Comparison of ENCODE assay signal across 20 cellular contexts in the genomic region with DNA sequence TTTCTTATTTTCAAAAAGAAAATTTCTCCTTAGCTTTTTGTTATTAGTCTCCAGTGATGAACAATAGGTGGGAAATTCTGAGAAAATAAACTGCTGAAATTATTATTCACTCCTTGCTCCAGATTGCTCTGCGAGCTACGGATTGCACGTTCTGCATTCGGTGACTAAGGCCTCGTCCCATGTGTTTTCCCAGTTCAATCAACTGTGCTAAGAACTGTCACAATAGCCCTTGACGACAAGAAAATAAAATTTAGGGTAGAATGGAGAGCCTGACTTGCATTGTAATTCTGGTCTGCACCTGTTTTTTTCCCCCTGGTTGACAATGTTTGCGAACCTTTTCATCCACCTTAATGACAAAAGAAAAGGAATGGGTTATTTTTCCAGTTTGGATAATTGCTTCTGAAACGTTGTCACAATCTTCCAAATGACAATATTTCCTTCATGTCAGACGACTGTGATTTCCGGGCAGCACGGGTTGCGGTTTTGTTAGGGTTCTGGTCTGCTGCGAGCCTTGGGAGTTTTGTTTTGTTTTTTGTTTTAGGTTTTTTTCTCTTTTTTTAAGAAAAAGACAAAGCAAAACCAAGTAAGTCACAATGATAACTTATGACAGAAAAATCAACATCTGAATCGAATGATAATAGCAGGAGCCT.
DNase-seq lines count a peak whose midpoint lies in the region; ATAC-seq, FAIRE-seq and TF ChIP-seq lines count a peak whose summit lies in the region.
"Had no signal": no experiment of that assay in that cellular context is flagged by ENCODE, and none has a peak within 500 bp of the region (broad histone marks: within the 10 kb centered on the region; RNA-seq: fewer than 3 reads in every experiment).

No MANE protein-coding gene starts in this region.

- H3K27me3 ChIP-seq in HUES48 (ENCODE audit: control insufficient read depth, insufficient read depth, low read length) = no peaks in the 10 kb centered on the region
- H3K27me3 ChIP-seq in SK-N-SH (ENCODE audit: insufficient read depth) = no peaks in the 10 kb centered on the region
- H3K27me3 ChIP-seq in neural cell (ENCODE audit: insufficient read depth, low read depth, low read length) = no peaks in the 10 kb centered on the region
- no peaks in the 10 kb centered on the region for H3K27me3 ChIP-seq in gastrocnemius medialis
- H3K27me3 ChIP-seq: thyroid gland had no signal

- 58% methylated on average over 14 of the region's 14 CpGs for WGBS in SK-N-SH (ENCODE audit: low lambda C conversion rate)

- TF ChIP-seq CTCF in SK-N-SH (IDR thresholded peaks at IDR 0.05) (no peak), neural cell (IDR thresholded peaks at IDR 0.05; ENCODE audit: poor library complexity, severe bottlenecking) (no peak), gastrocnemius medialis (IDR thresholded peaks at IDR 0.05 in 4 of 5, conservative IDR thresholded peaks at IDR 0.05 in 1 of 5) (no peak)

- CTCF ChIA-PET in SK-N-SH (lab: Yijun Ruan, JAX) = interaction anchor here (0.9 to 3.9 kb wide), 3 partner anchors 20 to 211 kb away, joined by 3 to 20 read pairs (median 4); no protein-coding TSS in a partner anchor

- no peak overlapping the region for H3K4me3 ChIP-seq in HUES48 (ENCODE audit: low read depth, low read length)
- no peak overlapping the region for H3K4me3 ChIP-seq in SK-N-SH (ENCODE audit: low read depth in 2 of 2, low read length in 1 of 2)
- peak overlapping the region; percentile 19 for H3K4me3 ChIP-seq in neural cell (ENCODE audit: low read length)
- no peak overlapping the region for H3K4me3 ChIP-seq in gastrocnemius medialis
- H3K4me3 ChIP-seq: lung, thyroid gland had no signal

- peak overlapping the region; percentile 71 for H2AFZ ChIP-seq in SK-N-SH (ENCODE audit: low read depth)
- H2AFZ ChIP-seq in neural cell (ENCODE audit: low read depth, low read length) = no peak overlapping the region

- H3K36me3 ChIP-seq in HUES48 (ENCODE audit: control insufficient read depth, insufficient read depth, low read length) (no peaks in the 10 kb centered on the region), SK-N-SH (replicated peaks in 1 of 2; ENCODE audit: control insufficient read depth in 1 of 2, insufficient read depth in 2 of 2, low read length in 1 of 2) (no peaks in the 10 kb centered on the region), neural cell (ENCODE audit: insufficient read depth, low read length) (no peaks in the 10 kb centered on the region), gastrocnemius medialis (no peaks in the 10 kb centered on the region)
- H3K36me3 ChIP-seq: thyroid gland had no signal

- intact Hi-C loops in posterior vena cava (cut with DNase I) = no loop called here
- intact Hi-C loops in gastrocnemius medialis (cut with DNase I; ENCODE audit: low total_unique reads) = loop anchor here (10.0 kb wide), 1 partner anchor 124 kb away; a partner anchor contains a TSS

- TF ChIP-seq POLR2A in gastrocnemius medialis (IDR thresholded peaks at IDR 0.05) = no peak
- TF ChIP-seq POLR2A in H54 (IDR thresholded peaks at IDR 0.05; ENCODE audit: low read depth, low read length) = no peak

- H3K4me2 ChIP-seq in SK-N-SH (peak overlapping the region; percentile 47), neural cell (ENCODE audit: low read length) (peak overlapping the region; percentile 45)

- no peak for FAIRE-seq in H54 (lab: Jason Lieb, UNC)
- FAIRE-seq: RCC 7860, TTC549 had no signal

- H3F3A ChIP-seq in SK-N-SH (replicated peaks; ENCODE audit: insufficient read depth) (no peaks in the 10 kb centered on the region), neural cell (ENCODE audit: insufficient read depth, low read length, poor library complexity, severe bottlenecking) (no peaks in the 10 kb centered on the region)

- no peak overlapping the region for H3K27ac ChIP-seq in HUES48 (ENCODE audit: low read depth, low read length)
- peak overlapping the region; percentile 37 to 89; a peak in 3 of 4 replicates for H3K27ac ChIP-seq in SK-N-SH (ENCODE audit: low read depth in 2 of 2, low read length in 1 of 2)
- H3K27ac ChIP-seq in neural cell (ENCODE audit: low read length) = no peak overlapping the region
- H3K27ac ChIP-seq in gastrocnemius medialis = no peak overlapping the region
- H3K27ac ChIP-seq: thyroid gland had no signal

- H3K9me3 ChIP-seq in HUES48 (ENCODE audit: control insufficient read depth, insufficient read depth, low read length) = peaks cover 12% of the 10 kb centered on the region
- H3K9me3 ChIP-seq in SK-N-SH = no peaks in the 10 kb centered on the region
- H3K9me3 ChIP-seq in neural cell (ENCODE audit: low read length) = peaks cover 4% of the 10 kb centered on the region
- H3K9me3 ChIP-seq in gastrocnemius medialis = no peaks in the 10 kb centered on the region
- H3K9me3 ChIP-seq: thyroid gland had no signal

- H4K20me1 ChIP-seq in SK-N-SH (ENCODE audit: insufficient read depth) (no peaks in the 10 kb centered on the region), neural cell (ENCODE audit: insufficient read depth) (no peaks in the 10 kb centered on the region)

- TF ChIP-seq EP300 in SK-N-SH (IDR thresholded peaks at IDR 0.05; ENCODE audit: borderline replicate concordance in 1 of 2, low read depth in 1 of 2, low read length in 1 of 2) (no peak), neural cell (conservative IDR thresholded peaks at IDR 0.05; ENCODE audit: poor library complexity, severe bottlenecking) (no peak)

- in situ Hi-C loops in gastrocnemius medialis (cut with MboI; ENCODE audit: low sequenced_read_pairs in 4 of 4) = no loop called here

- no peaks in the 10 kb centered on the region for H3K79me2 ChIP-seq in SK-N-SH (ENCODE audit: insufficient read depth)
- no peaks in the 10 kb centered on the region for H3K79me2 ChIP-seq in neural cell (replicated peaks; ENCODE audit: insufficient read depth, low read length)

- POLR2A ChIA-PET in SK-N-SH (lab: Yijun Ruan, JAX) = no interaction called here

- ATAC-seq in gastrocnemius medialis = no peak
- ATAC-seq: naive thymus-derived CD4-positive, alpha-beta T cell; stimulated activated naive B cell treated with anti-CD40 and anti-IgM and Interleukin-4, amounts not matched to agents 10 μg/mL and 1 μg/mL and 100 μg/mL, for 72 hours had no signal

- peak; percentile 79 to 86 for DNase-seq in NCI-H1930 (lab: John Stamatoyannopoulos, UW)
- no peak for DNase-seq in SK-N-SH
- DNase-seq in NOMO-1 treated with dmso at 0.1 percent for 144 hours (lab: John Stamatoyannopoulos, UW; ENCODE audit: unreplicated experiment) = no peak
- DNase-seq in posterior vena cava (ENCODE audit: low spot score) = no peak
- DNase-seq in gastrocnemius medialis = no peak
- DNase-seq in H54 (ENCODE audit: insufficient read length, low spot score) = no peak
- DNase-seq: activated CD4-positive, alpha-beta T cell treated with anti-CD3 and anti-CD28 coated beads, Interleukin-2, amount 50 U/mL, for 48 hours; activated T-cell treated with anti-CD3 and anti-CD28 coated beads, Interleukin-2, amount 50 U/mL, for 1 hour; CD8-positive, alpha-beta memory T cell; MV-4-11; naive thymus-derived CD4-positive, alpha-beta T cell; NCI-H526; stimulated activated CD4-positive, alpha-beta T cell treated with anti-CD3 and anti-CD28 coated beads, Interleukin-15, amount 100 ng/mL, for 24 hours; stimulated activated naive B cell treated with anti-CD40 and anti-IgM and Interleukin-4, amounts not matched to agents 10 μg/mL and 1 μg/mL and 100 μg/mL, for 72 hours; thyroid gland had no signal

- H3K9ac ChIP-seq in HUES48 (ENCODE audit: low read depth, low read length) (0 out of 2 replicates have a peak overlapping the region, but pooled peaks have one; percentile 12), SK-N-SH (no peak overlapping the region), neural cell (ENCODE audit: low read length) (no peak overlapping the region)

- H3K4me1 ChIP-seq in HUES48 (ENCODE audit: control insufficient read depth, insufficient read depth, low read length) = peaks cover 20% of the 10 kb centered on the region
- H3K4me1 ChIP-seq in SK-N-SH (ENCODE audit: control insufficient read depth in 1 of 2, insufficient read depth in 2 of 2, low read depth in 1 of 2, low read length in 1 of 2) = peaks cover 16 to 19% of the 10 kb centered on the region in 2 experiments
- peaks cover 12 to 21% of the 10 kb centered on the region in 2 donors for H3K4me1 ChIP-seq in gastrocnemius medialis
- H3K4me1 ChIP-seq: thyroid gland had no signal

- H3K9me2 ChIP-seq in SK-N-SH = no peaks in the 10 kb centered on the region
- no peaks in the 10 kb centered on the region for H3K9me2 ChIP-seq in neural cell (ENCODE audit: insufficient read depth, low read length)

- TF ChIP-seq RAD21 in SK-N-SH (IDR thresholded peaks at IDR 0.05; ENCODE audit: low read length) (no peak), neural cell (conservative IDR thresholded peaks at IDR 0.05) (no peak)

TF ChIP-seq in neural cell, 6 proteins besides CTCF, POLR2A, EP300 and RAD21 (continues in another document):
- TF ChIP-seq SMC3 (conservative IDR thresholded peaks at IDR 0.05; ENCODE audit: poor library complexity) (no peak), POLR2AphosphoS5 (IDR thresholded peaks at IDR 0.05) (no peak), EZH2 (IDR thresholded peaks at IDR 0.05; ENCODE audit: borderline replicate concordance, insufficient read depth, low read length, poor library complexity, severe bottlenecking) (no peak), MXI1 (conservative IDR thresholded peaks at IDR 0.05; ENCODE audit: poor library complexity, severe bottlenecking) (no peak)
- TF ChIP-seq, protein P1, sequence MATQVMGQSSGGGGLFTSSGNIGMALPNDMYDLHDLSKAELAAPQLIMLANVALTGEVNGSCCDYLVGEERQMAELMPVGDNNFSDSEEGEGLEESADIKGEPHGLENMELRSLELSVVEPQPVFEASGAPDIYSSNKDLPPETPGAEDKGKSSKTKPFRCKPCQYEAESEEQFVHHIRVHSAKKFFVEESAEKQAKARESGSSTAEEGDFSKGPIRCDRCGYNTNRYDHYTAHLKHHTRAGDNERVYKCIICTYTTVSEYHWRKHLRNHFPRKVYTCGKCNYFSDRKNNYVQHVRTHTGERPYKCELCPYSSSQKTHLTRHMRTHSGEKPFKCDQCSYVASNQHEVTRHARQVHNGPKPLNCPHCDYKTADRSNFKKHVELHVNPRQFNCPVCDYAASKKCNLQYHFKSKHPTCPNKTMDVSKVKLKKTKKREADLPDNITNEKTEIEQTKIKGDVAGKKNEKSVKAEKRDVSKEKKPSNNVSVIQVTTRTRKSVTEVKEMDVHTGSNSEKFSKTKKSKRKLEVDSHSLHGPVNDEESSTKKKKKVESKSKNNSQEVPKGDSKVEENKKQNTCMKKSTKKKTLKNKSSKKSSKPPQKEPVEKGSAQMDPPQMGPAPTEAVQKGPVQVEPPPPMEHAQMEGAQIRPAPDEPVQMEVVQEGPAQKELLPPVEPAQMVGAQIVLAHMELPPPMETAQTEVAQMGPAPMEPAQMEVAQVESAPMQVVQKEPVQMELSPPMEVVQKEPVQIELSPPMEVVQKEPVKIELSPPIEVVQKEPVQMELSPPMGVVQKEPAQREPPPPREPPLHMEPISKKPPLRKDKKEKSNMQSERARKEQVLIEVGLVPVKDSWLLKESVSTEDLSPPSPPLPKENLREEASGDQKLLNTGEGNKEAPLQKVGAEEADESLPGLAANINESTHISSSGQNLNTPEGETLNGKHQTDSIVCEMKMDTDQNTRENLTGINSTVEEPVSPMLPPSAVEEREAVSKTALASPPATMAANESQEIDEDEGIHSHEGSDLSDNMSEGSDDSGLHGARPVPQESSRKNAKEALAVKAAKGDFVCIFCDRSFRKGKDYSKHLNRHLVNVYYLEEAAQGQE (IDR thresholded peaks at IDR 0.05; ENCODE audit: borderline replicate concordance) = no peak

Comparison
In these comparisons a context has a peak if more than half of its experiments do, and no peak if none do; other contexts are left out.
1. H3K27ac ChIP-seq: peak in SK-N-SH (2 of 2); none in HUES48 (single experiment), neural cell (single experiment) and gastrocnemius medialis (0 of 4).
2. DNase-seq: peak in NCI-H1930 (2 of 2); none in SK-N-SH (single experiment), NOMO-1 treated with dmso at 0.1 percent for 144 hours (single experiment), posterior vena cava (single experiment), gastrocnemius medialis (0 of 2) and H54 (single experiment).